In genomic region chr9:129553277-129553676, GRCh38 we compare ENCODE assay signal across 18 cellular contexts.
"Had no signal": no experiment of that assay in that cellular context is flagged by ENCODE, and none has a peak within 500 bp of the region (broad histone marks: within the 10 kb centered on the region; RNA-seq: fewer than 3 reads in every experiment).

No MANE protein-coding gene starts in this region.

- H3K4me3 ChIP-seq: esophagus muscularis mucosa, heart right ventricle, psoas muscle, suprapubic skin, transverse colon, vagina had no signal

- H3K27ac ChIP-seq: esophagus muscularis mucosa, heart right ventricle, psoas muscle, suprapubic skin, transverse colon, vagina had no signal

- H3K36me3 ChIP-seq: esophagus muscularis mucosa, heart right ventricle, suprapubic skin, transverse colon, vagina had no signal

- DNase-seq: activated CD4-positive, alpha-beta T cell treated with anti-CD3 and anti-CD28 coated beads, Interleukin-2, amount 10 ng/mL, durations not matched to agents 24 days and 14 days; activated CD8-positive, alpha-beta T cell treated with anti-CD3 and anti-CD28 coated beads for 36 hours; activated naive CD4-positive, alpha-beta T cell treated with anti-CD3 and anti-CD28 coated beads, Interleukin-2, amount 50 U/mL, for 16 hours; activated T-cell treated with anti-CD3 and anti-CD28 coated beads, Interleukin-2, amount 50 U/mL, for 24 hours; cortex of kidney; effector CD4-positive, alpha-beta T cell; heart right ventricle; natural killer cell; psoas muscle; right cardiac atrium; small intestine; stimulated activated CD4-positive, alpha-beta T cell treated with anti-CD3 and anti-CD28 coated beads, Interleukin-15, amount 100 ng/mL, for 24 hours; stimulated activated CD4-positive, alpha-beta T cell treated with anti-CD3 and anti-CD28 coated beads, Interleukin-2, amount 100 ng/mL, for 48 hours; T1000; transverse colon had no signal

- H3K27me3 ChIP-seq: esophagus muscularis mucosa, suprapubic skin, vagina had no signal

- H3K9me3 ChIP-seq: esophagus muscularis mucosa, heart right ventricle, psoas muscle, suprapubic skin, transverse colon, vagina had no signal

- ATAC-seq: activated CD8-positive, alpha-beta T cell treated with anti-CD3 and anti-CD28 coated beads for 36 hours; heart right ventricle; natural killer cell; psoas muscle; right cardiac atrium had no signal
